In genomic region chr11:130722401-130722800, GRCh38 we compare ENCODE assay signal across 9 cellular contexts.
"Had no signal": no experiment of that assay in that cellular context is flagged by ENCODE, and none has a peak within 500 bp of the region (broad histone marks: within the 10 kb centered on the region; RNA-seq: fewer than 3 reads in every experiment).

No MANE protein-coding gene starts in this region.

- DNase-seq: GOT3, H7, HFFc6, KBM-7 had no signal

- H3K4me1 ChIP-seq: HAP-1 had no signal

- ATAC-seq: HCT116 had no signal

- H3K4me3 ChIP-seq: GM23248, HAP-1 had no signal

- H3K36me3 ChIP-seq: HAP-1 had no signal

- H3K27ac Mint-ChIP-seq: HFFc6, IgD-negative memory B cell had no signal

- H3K9me3 Mint-ChIP-seq: HFFc6 had no signal

- H3K4me2 ChIP-seq: KMS-11 had no signal

- H3K27ac ChIP-seq: GM23248, KMS-11 had no signal

- H3K4me1 Mint-ChIP-seq: IgD-negative memory B cell had no signal

- H3K4me3 Mint-ChIP-seq: HFFc6 had no signal

- H3K9me3 ChIP-seq: HAP-1 had no signal

- H2AFZ ChIP-seq: GM23248 had no signal

- H3K9ac ChIP-seq: GM23248, KMS-11 had no signal

- H3K27me3 Mint-ChIP-seq: IgD-negative memory B cell had no signal
